ENCODE assay signal across 10 cellular contexts in genomic region chr11:95682552-95682951, GRCh38.
A peak's percentile ranks its signal among the peaks of the same experiment; 100 is the strongest.
DNase-seq lines count a peak whose midpoint lies in the region; ATAC-seq and TF ChIP-seq lines count a peak whose summit lies in the region.
"Had no signal": no experiment of that assay in that cellular context is flagged by ENCODE, and none has a peak within 500 bp of the region (broad histone marks: within the 10 kb centered on the region; RNA-seq: fewer than 3 reads in every experiment).

No MANE protein-coding gene starts in this region.

- H3K4me3 ChIP-seq in epithelial cell of esophagus (ENCODE audit: low read length) (no peak overlapping the region), smooth muscle cell (no peak overlapping the region)
- H3K4me3 ChIP-seq: PC-9 had no signal

- peak overlapping the region; percentile 59 for H3K27ac ChIP-seq in smooth muscle cell (ENCODE audit: low read depth)
- H3K27ac ChIP-seq: PC-9 had no signal

- peak overlapping the region; percentile 39 for H2AFZ ChIP-seq in smooth muscle cell (ENCODE audit: low read depth)
- H2AFZ ChIP-seq: PC-9 had no signal

- peaks cover 26% of the 10 kb centered on the region for H3K36me3 Mint-ChIP-seq in activated naive CD4-positive, alpha-beta T cell treated with anti-CD3 and anti-CD28 coated beads, Interleukin-2, amount 10 ng/mL, durations not matched to agents 7 days and 5 days

- no peaks in the 10 kb centered on the region for H3K9me3 ChIP-seq in smooth muscle cell (replicated peaks; ENCODE audit: low read depth)

- peaks cover 6% of the 10 kb centered on the region for H3F3A ChIP-seq in smooth muscle cell (ENCODE audit: low read depth)

- H3K4me2 ChIP-seq in smooth muscle cell, result peak overlapping the region; percentile 17
- H3K4me2 ChIP-seq: PC-9 had no signal

- WGBS in smooth muscle cell (ENCODE audit: low lambda C conversion rate), result 31% methylated on average over 2 of the region's 2 CpGs

- no peak for TF ChIP-seq CTCF in epithelial cell of esophagus (IDR thresholded peaks at IDR 0.05; ENCODE audit: insufficient read depth, low read depth, low read length, missing control alignments)
- TF ChIP-seq CTCF in smooth muscle cell (IDR thresholded peaks at IDR 0.05; ENCODE audit: borderline replicate concordance, insufficient read depth, poor library complexity, severe bottlenecking), result no peak

- CTCF ChIA-PET in activated naive CD4-positive, alpha-beta T cell treated with anti-CD3 and anti-CD28 coated beads, Interleukin-2, amount 10 ng/mL, durations not matched to agents 7 days and 5 days (lab: Charles Lee), result interaction anchor here (1.6 kb wide), 1 partner anchor 23 kb away, joined by 9 read pairs; no protein-coding TSS in a partner anchor

- no peaks in the 10 kb centered on the region for H3K27me3 Mint-ChIP-seq in activated naive CD4-positive, alpha-beta T cell treated with anti-CD3 and anti-CD28 coated beads, Interleukin-2, amount 10 ng/mL, durations not matched to agents 7 days and 5 days

- H3K9me3 Mint-ChIP-seq in activated naive CD4-positive, alpha-beta T cell treated with anti-CD3 and anti-CD28 coated beads, Interleukin-2, amount 10 ng/mL, durations not matched to agents 7 days and 5 days, result peaks cover 3% of the 10 kb centered on the region

- H3K27ac Mint-ChIP-seq in activated naive CD4-positive, alpha-beta T cell treated with anti-CD3 and anti-CD28 coated beads, Interleukin-2, amount 10 ng/mL, durations not matched to agents 7 days and 5 days, result no peak overlapping the region

- no peaks in the 10 kb centered on the region for H3K79me2 ChIP-seq in smooth muscle cell (ENCODE audit: low read depth)

- no peaks in the 10 kb centered on the region for H3K36me3 ChIP-seq in smooth muscle cell (ENCODE audit: low read depth)

- H3K27me3 ChIP-seq in smooth muscle cell (ENCODE audit: low read depth), result no peaks in the 10 kb centered on the region

- peaks cover 10% of the 10 kb centered on the region for H3K4me1 ChIP-seq in smooth muscle cell (ENCODE audit: low read depth)

- no peak overlapping the region for H3K9ac ChIP-seq in smooth muscle cell (ENCODE audit: low read depth)

- H3K4me3 Mint-ChIP-seq in activated naive CD4-positive, alpha-beta T cell treated with anti-CD3 and anti-CD28 coated beads, Interleukin-2, amount 10 ng/mL, durations not matched to agents 7 days and 5 days, result no peak overlapping the region

- H3K4me1 Mint-ChIP-seq in activated naive CD4-positive, alpha-beta T cell treated with anti-CD3 and anti-CD28 coated beads, Interleukin-2, amount 10 ng/mL, durations not matched to agents 7 days and 5 days, result peaks cover 82% of the 10 kb centered on the region

- no peaks in the 10 kb centered on the region for H4K20me1 ChIP-seq in smooth muscle cell (ENCODE audit: low read depth)

- no peak for ATAC-seq in GM21360 (IDR thresholded peaks at IDR 0.05; ENCODE audit: unreplicated experiment)
- no peak for ATAC-seq in HG02588 (IDR thresholded peaks at IDR 0.05; ENCODE audit: unreplicated experiment)

- peak; percentile 25 for DNase-seq in activated naive CD4-positive, alpha-beta T cell treated with Interleukin-2 at 50 U/mL for 16 hours
- no peak for DNase-seq in activated naive CD4-positive, alpha-beta T cell treated with anti-CD3 and anti-CD28 coated beads, Interleukin-2, amount 10 ng/mL, durations not matched to agents 7 days and 5 days
- DNase-seq in RPMI7951 (ENCODE audit: low read depth) (peak; percentile 17), epithelial cell of esophagus (ENCODE audit: low read depth) (peak; percentile 9), smooth muscle cell (lab: John Stamatoyannopoulos, UW; ENCODE audit: unreplicated experiment) (no peak), DMS 273 treated with DMSO at 0.1 percent for 48 hours (lab: John Stamatoyannopoulos, UW) (no peak)
- DNase-seq: KG1, PC-9 had no signal

Comparison
In these comparisons a context has a peak if more than half of its experiments do, and no peak if none do; other contexts are left out.
1. DNase-seq: peak in activated naive CD4-positive, alpha-beta T cell treated with Interleukin-2 at 50 U/mL for 16 hours (single experiment), RPMI7951 (single experiment) and epithelial cell of esophagus (single experiment); none in activated naive CD4-positive, alpha-beta T cell treated with anti-CD3 and anti-CD28 coated beads, Interleukin-2, amount 10 ng/mL, durations not matched to agents 7 days and 5 days (single experiment), smooth muscle cell (single experiment) and DMS 273 treated with DMSO at 0.1 percent for 48 hours (single experiment).